36 cellular contexts compared by ENCODE assay signal in the genomic region with DNA sequence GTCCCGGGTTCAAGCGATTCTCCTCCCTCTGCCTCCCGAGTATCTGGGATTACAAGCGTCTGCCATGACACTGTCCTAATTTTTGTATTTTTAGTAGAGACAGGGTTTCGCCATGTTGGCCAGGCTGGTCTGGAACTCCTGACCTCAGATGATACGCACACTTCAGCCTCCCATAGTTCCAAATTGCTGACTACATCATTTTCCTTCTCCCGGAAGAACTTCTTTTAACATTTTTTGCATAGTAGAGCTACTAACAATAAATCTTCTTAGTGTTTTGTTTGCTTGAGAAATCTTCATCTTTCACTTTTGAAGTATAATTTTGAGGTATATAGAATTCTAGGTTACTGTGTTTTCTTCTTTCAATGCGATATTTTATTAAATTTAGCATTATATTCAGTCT.
"Had no signal": no experiment of that assay in that cellular context is flagged by ENCODE, and none has a peak within 500 bp of the region (broad histone marks: within the 10 kb centered on the region; RNA-seq: fewer than 3 reads in every experiment).

No MANE protein-coding gene starts in this region.

- H3K27me3 Mint-ChIP-seq: activated B cell treated with CpG ODN at 0.5 μM for 24 hours; activated CD4-positive, alpha-beta memory T cell treated with anti-CD3 and anti-CD28 coated beads for 36 hours; activated CD4-positive, alpha-beta T cell treated with anti-CD3 and anti-CD28 coated beads, Interleukin-2, amount 10 ng/mL, durations not matched to agents 24 days and 14 days; activated CD8-positive, alpha-beta T cell treated with anti-CD3 and anti-CD28 coated beads for 36 hours; activated naive CD8-positive, alpha-beta T cell treated with anti-CD3 and anti-CD28 coated beads for 36 hours; activated T-helper 17 cell treated with anti-CD3 and anti-CD28 coated beads, Interleukin-2, amount 50 U/mL, for 72 hours had no signal

- H3K9me3 Mint-ChIP-seq: activated CD4-positive, alpha-beta T cell treated with anti-CD3 and anti-CD28 coated beads, Interleukin-2, amount 10 ng/mL, durations not matched to agents 24 days and 14 days; activated CD8-positive, alpha-beta T cell treated with anti-CD3 and anti-CD28 coated beads for 36 hours; activated naive CD4-positive, alpha-beta T cell treated with anti-CD3 and anti-CD28 coated beads for 36 hours had no signal

- H3K36me3 Mint-ChIP-seq: activated CD4-positive, alpha-beta memory T cell treated with anti-CD3 and anti-CD28 coated beads for 36 hours; activated naive CD4-positive, alpha-beta T cell treated with anti-CD3 and anti-CD28 coated beads, Interleukin-2, amount 50 U/mL, for 72 hours; activated naive CD8-positive, alpha-beta T cell treated with anti-CD3 and anti-CD28 coated beads for 36 hours had no signal

- H3K27me3 ChIP-seq: adrenal gland, body of pancreas, brain microvascular endothelial cell, breast epithelium had no signal

- ATAC-seq: activated CD8-positive, alpha-beta T cell treated with anti-CD3 and anti-CD28 coated beads for 36 hours; activated naive CD4-positive, alpha-beta T cell treated with anti-CD3 and anti-CD28 coated beads, Interleukin-2, amount 50 U/mL, for 72 hours; activated T-cell treated with anti-CD3 and anti-CD28 coated beads, Interleukin-2, amount 50 U/mL, for 4 hours; activated T-cell treated with anti-CD3 and anti-CD28 coated beads, Interleukin-2, amount 50 U/mL, for 72 hours; activated T-helper 17 cell treated with anti-CD3 and anti-CD28 coated beads, Interleukin-2, amount 50 U/mL, for 72 hours; body of pancreas had no signal

- H3K9me3 ChIP-seq: adrenal gland, body of pancreas, breast epithelium had no signal

- DNase-seq: activated B cell treated with CpG ODN at 0.5 μM for 24 hours; activated CD4-positive, alpha-beta memory T cell treated with anti-CD3 and anti-CD28 coated beads for 36 hours; activated CD4-positive, alpha-beta T cell treated with anti-CD3 and anti-CD28 coated beads for 4 hours; activated CD4-positive, alpha-beta T cell treated with anti-CD3 and anti-CD28 coated beads, Interleukin-2, amount 10 ng/mL, durations not matched to agents 24 days and 14 days; activated CD4-positive, alpha-beta T cell treated with anti-CD3 and anti-CD28 coated beads, Interleukin-2, amount 50 U/mL, for 1 hour; activated CD4-positive, alpha-beta T cell treated with anti-CD3 and anti-CD28 coated beads, Interleukin-2, amount 50 U/mL, for 4 hours; activated CD4-positive, CD25-positive, alpha-beta regulatory T cell treated with anti-CD3 and anti-CD28 coated beads, Interleukin-2, amount 50 U/mL, for 72 hours; activated CD8-positive, alpha-beta memory T cell treated with anti-CD3 and anti-CD28 coated beads, Interleukin-2, amount 50 U/mL, for 4 hours; activated CD8-positive, alpha-beta T cell treated with anti-CD3 and anti-CD28 coated beads for 36 hours; activated effector memory CD4-positive, alpha-beta T cell treated with anti-CD3 and anti-CD28 coated beads, Interleukin-2, amount 50 U/mL, for 16 hours; activated gamma-delta T cell treated with Interleukin-2 at 50 U/mL for 16 hours; activated naive CD4-positive, alpha-beta T cell; activated naive CD4-positive, alpha-beta T cell treated with anti-CD3 and anti-CD28 coated beads for 36 hours; activated naive CD4-positive, alpha-beta T cell treated with anti-CD3 and anti-CD28 coated beads, Interleukin-2, amount 50 U/mL, for 16 hours; activated naive CD8-positive, alpha-beta T cell treated with anti-CD3 and anti-CD28 coated beads for 36 hours; activated T-cell treated with anti-CD3 and anti-CD28 coated beads for 4 hours; activated T-cell treated with anti-CD3 and anti-CD28 coated beads, Interleukin-2, amount 50 U/mL, for 1 hour; activated T-cell treated with anti-CD3 and anti-CD28 coated beads, Interleukin-2, amount 50 U/mL, for 4 hours; activated T-cell treated with anti-CD3 and anti-CD28 coated beads, Interleukin-2, amount 50 U/mL, for 72 hours; adrenal gland; amniotic stem cell; aorta; body of pancreas; brain microvascular endothelial cell; central memory CD4-positive, alpha-beta T cell; T-helper 2 cell; T-helper 9 cell had no signal

- H3K4me1 ChIP-seq: body of pancreas, breast epithelium had no signal

- H3K27ac ChIP-seq: adrenal gland, body of pancreas, brain microvascular endothelial cell, breast epithelium, VCaP had no signal

- H3K4me3 ChIP-seq: adrenal gland, body of pancreas, breast epithelium had no signal

- H3K36me3 ChIP-seq: adrenal gland, brain microvascular endothelial cell, breast epithelium had no signal

- FAIRE-seq: astrocyte, TTC549 had no signal

- H3K27ac Mint-ChIP-seq: activated B cell treated with CpG ODN at 0.5 μM for 24 hours; activated CD4-positive, alpha-beta memory T cell treated with anti-CD3 and anti-CD28 coated beads for 36 hours; activated CD4-positive, alpha-beta T cell treated with anti-CD3 and anti-CD28 coated beads, Interleukin-2, amount 10 ng/mL, durations not matched to agents 24 days and 14 days; activated CD8-positive, alpha-beta T cell treated with anti-CD3 and anti-CD28 coated beads for 36 hours; activated naive CD4-positive, alpha-beta T cell treated with anti-CD3 and anti-CD28 coated beads for 36 hours; activated naive CD4-positive, alpha-beta T cell treated with anti-CD3 and anti-CD28 coated beads, Interleukin-2, amount 50 U/mL, for 72 hours; activated naive CD8-positive, alpha-beta T cell treated with anti-CD3 and anti-CD28 coated beads for 36 hours; activated T-cell treated with anti-CD3 and anti-CD28 coated beads, Interleukin-2, amount 50 U/mL, for 72 hours; activated T-helper 1 cell treated with anti-CD3 and anti-CD28 coated beads, Interleukin-12 subunit alpha, Interleukin-12 subunit beta, Interleukin-2, Interleukin-4 antibody, amounts not matched to agents 30 ng/mL and 10 ng/mL and 1 ng/mL, durations not matched to agents 14 hours and 24 hours and 36 hours; activated T-helper 17 cell treated with anti-CD3 and anti-CD28 coated beads, Interleukin-2, amount 50 U/mL, for 72 hours; T-helper 1 cell treated with Interleukin-12 subunit alpha and Interleukin-12 subunit beta and Interleukin-4 antibody, amounts not matched to agents 30 μg/mL and 1 μg/mL, for 36 hours; T-helper 2 cell treated with Interferon-gamma antibody and Interleukin-4, amounts not matched to agents 5 μg/mL and 100 μg/mL, for 36 hours had no signal

- H3K4me3 Mint-ChIP-seq: activated B cell treated with CpG ODN at 0.5 μM for 24 hours; activated CD4-positive, alpha-beta memory T cell treated with anti-CD3 and anti-CD28 coated beads for 36 hours; activated CD4-positive, alpha-beta T cell treated with anti-CD3 and anti-CD28 coated beads, Interleukin-2, amount 10 ng/mL, durations not matched to agents 24 days and 14 days; activated CD8-positive, alpha-beta T cell treated with anti-CD3 and anti-CD28 coated beads for 36 hours; activated naive CD4-positive, alpha-beta T cell treated with anti-CD3 and anti-CD28 coated beads for 36 hours; activated naive CD8-positive, alpha-beta T cell treated with anti-CD3 and anti-CD28 coated beads for 36 hours; activated T-cell treated with anti-CD3 and anti-CD28 coated beads, Interleukin-2, amount 50 U/mL, for 4 hours; activated T-cell treated with anti-CD3 and anti-CD28 coated beads, Interleukin-2, amount 50 U/mL, for 72 hours; activated T-helper 1 cell treated with anti-CD3 and anti-CD28 coated beads, Interleukin-12 subunit alpha, Interleukin-12 subunit beta, Interleukin-2, Interleukin-4 antibody, amounts not matched to agents 30 ng/mL and 10 ng/mL and 1 ng/mL, durations not matched to agents 14 hours and 24 hours and 36 hours; activated T-helper 17 cell treated with anti-CD3 and anti-CD28 coated beads, Interleukin-2, amount 50 U/mL, for 72 hours; T-helper 1 cell treated with Interleukin-12 subunit alpha and Interleukin-12 subunit beta and Interleukin-4 antibody, amounts not matched to agents 30 μg/mL and 1 μg/mL, for 36 hours; T-helper 2 cell treated with Interferon-gamma antibody and Interleukin-4, amounts not matched to agents 5 μg/mL and 100 μg/mL, for 36 hours had no signal

- H3K4me1 Mint-ChIP-seq: activated B cell treated with CpG ODN at 0.5 μM for 24 hours; activated CD4-positive, alpha-beta T cell treated with anti-CD3 and anti-CD28 coated beads, Interleukin-2, amount 10 ng/mL, durations not matched to agents 24 days and 14 days; activated naive CD8-positive, alpha-beta T cell treated with anti-CD3 and anti-CD28 coated beads for 36 hours; activated T-helper 17 cell treated with anti-CD3 and anti-CD28 coated beads, Interleukin-2, amount 50 U/mL, for 72 hours had no signal
